ENCODE assay signal across 12 cellular contexts in the genomic region with DNA sequence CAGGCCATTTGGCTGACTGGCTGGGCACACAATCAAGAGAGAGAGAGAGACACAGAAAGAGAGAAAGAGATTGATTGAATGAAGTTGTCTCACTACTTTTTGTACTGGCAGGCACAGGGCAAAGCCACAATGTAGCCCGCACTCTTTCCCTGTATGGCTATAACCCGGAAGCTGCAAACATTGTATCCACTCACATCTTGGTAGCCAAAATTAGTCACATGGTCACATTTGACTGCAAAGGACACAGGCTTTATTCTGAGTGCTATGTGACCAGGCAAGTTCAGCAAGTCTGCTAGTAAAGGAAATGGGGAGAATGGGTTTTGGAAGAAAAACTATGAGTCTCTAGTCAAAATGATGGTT. TPM values are rescaled to one million over a fixed set of nuclear protein-coding genes. Genes with fewer than 3 reads are reported as not detected.
DNase-seq lines count a peak whose midpoint lies in the region; ATAC-seq and TF ChIP-seq lines count a peak whose summit lies in the region.
"Had no signal": no experiment of that assay in that cellular context is flagged by ENCODE, and none has a peak within 500 bp of the region (broad histone marks: within the 10 kb centered on the region; RNA-seq: fewer than 3 reads in every experiment).

No MANE protein-coding gene starts in this region.

- no peak overlapping the region for H3K27ac Mint-ChIP-seq in CD4-positive, alpha-beta T cell
- H3K27ac Mint-ChIP-seq: activated B cell treated with CpG ODN at 0.5 μM for 24 hours had no signal

- peak in 1 of 2 donors; percentile 24 for TF ChIP-seq POLR2A in adrenal gland (IDR thresholded peaks at IDR 0.05)

- intact Hi-C loops in adrenal gland (cut with DNase I), result no loop called here
- intact Hi-C loops in left ventricle myocardium inferior (cut with micrococcal nuclease), result no loop called here
- intact Hi-C loops in CD4-positive, alpha-beta T cell (cut with DNase I, micrococcal nuclease), result no loop called here

- H3K9me3 ChIP-seq in adrenal gland (replicated peaks in 1 of 3) (no peaks in the 10 kb centered on the region), left ventricle myocardium inferior (replicated peaks) (no peaks in the 10 kb centered on the region), osteoblast (ENCODE audit: low read depth, low read length) (no peaks in the 10 kb centered on the region)
- H3K9me3 ChIP-seq in CD4-positive, alpha-beta T cell (ENCODE audit: control insufficient read depth, low read length), result no peaks in the 10 kb centered on the region

- peak overlapping the region; percentile 82 for H2AFZ ChIP-seq in osteoblast (ENCODE audit: low read length)

- H3K36me3 ChIP-seq in adrenal gland (replicated peaks in 1 of 2) (no peaks in the 10 kb centered on the region), left ventricle myocardium inferior (no peaks in the 10 kb centered on the region), osteoblast (ENCODE audit: insufficient read depth, low read length) (no peaks in the 10 kb centered on the region)

- TF ChIP-seq CTCF in C4-2B (conservative IDR thresholded peaks at IDR 0.05) (no peak), adrenal gland (IDR thresholded peaks at IDR 0.05) (no peak), left ventricle myocardium inferior (IDR thresholded peaks at IDR 0.05; ENCODE audit: borderline replicate concordance) (no peak), osteoblast (IDR thresholded peaks at IDR 0.05; ENCODE audit: extremely low read depth, low read depth, low read length) (no peak)
- TF ChIP-seq CTCF in CD4-positive, alpha-beta T cell (IDR thresholded peaks at IDR 0.05), result no peak

- H3K27me3 ChIP-seq in adrenal gland (no peaks in the 10 kb centered on the region), left ventricle myocardium inferior (ENCODE audit: low read depth) (no peaks in the 10 kb centered on the region), osteoblast (ENCODE audit: insufficient read depth, low read length) (peaks cover 3% of the 10 kb centered on the region)
- no peaks in the 10 kb centered on the region for H3K27me3 ChIP-seq in CD4-positive, alpha-beta T cell (ENCODE audit: control insufficient read depth, insufficient read depth, low read length)

- H4K20me1 ChIP-seq in osteoblast (ENCODE audit: insufficient read depth, low read length), result no peaks in the 10 kb centered on the region

- H3K4me1 Mint-ChIP-seq in CD4-positive, alpha-beta T cell (ENCODE audit: low read depth), result no peaks in the 10 kb centered on the region

- H3K79me2 ChIP-seq in osteoblast (ENCODE audit: insufficient read depth, low read length), result no peaks in the 10 kb centered on the region

- H3K36me3 Mint-ChIP-seq in CD4-positive, alpha-beta T cell (ENCODE audit: low read depth), result no peaks in the 10 kb centered on the region

- H3K27me3 Mint-ChIP-seq in CD4-positive, alpha-beta T cell, result no peaks in the 10 kb centered on the region
- H3K27me3 Mint-ChIP-seq: activated B cell treated with CpG ODN at 0.5 μM for 24 hours had no signal

- H3K4me3 Mint-ChIP-seq in CD4-positive, alpha-beta T cell, result no peak overlapping the region
- H3K4me3 Mint-ChIP-seq: activated B cell treated with CpG ODN at 0.5 μM for 24 hours had no signal

- no peak for ATAC-seq in CD4-positive, alpha-beta T cell (ENCODE audit: poor library complexity)
- ATAC-seq in HG03442 (IDR thresholded peaks at IDR 0.05; ENCODE audit: unreplicated experiment), result no peak
- no peak for ATAC-seq in HG02870 (IDR thresholded peaks at IDR 0.05; ENCODE audit: unreplicated experiment)

- H3K9me3 Mint-ChIP-seq in CD4-positive, alpha-beta T cell, result no peaks in the 10 kb centered on the region
- H3K9me3 Mint-ChIP-seq: activated B cell treated with CpG ODN at 0.5 μM for 24 hours had no signal

- 29 to 59% (median 43%) methylated on average over 2 of the region's 2 CpGs for WGBS in adrenal gland, 4 donors

- H3K4me3 ChIP-seq in adrenal gland, result no peak overlapping the region
- no peak overlapping the region for H3K4me3 ChIP-seq in left ventricle myocardium inferior
- H3K4me3 ChIP-seq in osteoblast (ENCODE audit: insufficient read depth, low read length), result no peak overlapping the region

- peaks cover 14 to 16% of the 10 kb centered on the region in 2 donors for H3K4me1 ChIP-seq in adrenal gland (replicated peaks in 1 of 2)
- peaks cover 19% of the 10 kb centered on the region for H3K4me1 ChIP-seq in left ventricle myocardium inferior
- peaks cover 6% of the 10 kb centered on the region for H3K4me1 ChIP-seq in osteoblast (ENCODE audit: insufficient read depth, low read length)

- CTCF ChIA-PET in CD4-positive, alpha-beta T cell (lab: Charles Lee), result no interaction called here

- peak overlapping the region; percentile 72 for H3K27ac ChIP-seq in C4-2B
- H3K27ac ChIP-seq in adrenal gland, result peak overlapping the region in 4 of 5 donors; percentile 46 to 84 (median 52)
- peak overlapping the region; percentile 36 for H3K27ac ChIP-seq in left ventricle myocardium inferior (replicated peaks)
- no peak overlapping the region for H3K27ac ChIP-seq in osteoblast (ENCODE audit: low read depth, low read length)
- H3K27ac ChIP-seq in CD4-positive, alpha-beta T cell (ENCODE audit: low read depth, low read length), result no peak overlapping the region

- no peak overlapping the region for H3K4me2 ChIP-seq in osteoblast (ENCODE audit: insufficient read depth, low read length)

- DNase-seq in adrenal gland (no peak), left ventricle myocardium inferior (no peak), osteoblast (ENCODE audit: insufficient read length, low spot score, missing footprints) (no peak), occipital lobe (lab: John Stamatoyannopoulos, UW) (no peak)
- DNase-seq in CD4-positive, alpha-beta T cell, result no peak
- DNase-seq: activated B cell treated with CpG ODN at 0.5 μM for 24 hours, KBM-7, NCI-H1436, SW 1271 had no signal

- POLR2A ChIA-PET in CD4-positive, alpha-beta T cell (lab: Charles Lee), result no interaction called here

RNA-seq across cellular contexts. Expression of gene GLCE, which starts 31.4 kb away (rescaled TPM):
- total RNA-seq in adrenal gland (10 to 100 TPM; 20.5 to 48.4 (median 28.4) TPM), left ventricle myocardium inferior (7.8 TPM), osteoblast (14.8 and 17.7 TPM in 2 replicates), occipital lobe (76.4 TPM)
- polyA plus RNA-seq in adrenal gland, result 10 to 100 TPM in 2 of 3 donors, 1 to 10 TPM in 1; 9.3 to 22.3 (median 14.4) TPM
- 1 to 10 TPM; 3.2 TPM for total RNA-seq in CD4-positive, alpha-beta T cell

Comparison
In these comparisons a context has a peak if more than half of its experiments do, and no peak if none do; other contexts are left out.
1. H3K27ac ChIP-seq: peak in C4-2B (single experiment), adrenal gland (4 of 5) and left ventricle myocardium inferior (single experiment); none in osteoblast (single experiment) and CD4-positive, alpha-beta T cell (single experiment).